Comparison of ENCODE assay signal across 12 cellular contexts in genomic region chr7:28142650-28143049, GRCh38. TPM values are rescaled to one million over a fixed set of nuclear protein-coding genes. Genes with fewer than 3 reads are reported as not detected.
A peak's percentile ranks its signal among the peaks of the same experiment; 100 is the strongest.
DNase-seq lines count a peak whose midpoint lies in the region; TF ChIP-seq lines count a peak whose summit lies in the region.
"Had no signal": no experiment of that assay in that cellular context is flagged by ENCODE, and none has a peak within 500 bp of the region (broad histone marks: within the 10 kb centered on the region; RNA-seq: fewer than 3 reads in every experiment).

No MANE protein-coding gene starts in this region.

- no peak for TF ChIP-seq POLR2A in NB4 (IDR thresholded peaks at IDR 0.05; ENCODE audit: extremely low read depth, insufficient read length)

- TF ChIP-seq CTCF in GM12872 (IDR thresholded peaks at IDR 0.05; ENCODE audit: insufficient read depth, low read depth, low read length) (peak; percentile 34; the same call in 2 of the 3 replicates), NB4 (IDR thresholded peaks at IDR 0.05; ENCODE audit: low read depth, low read length) (peak; percentile 34), epithelial cell of proximal tubule (conservative IDR thresholded peaks at IDR 0.05; ENCODE audit: low read depth, low read length) (peak; percentile 11)

- DNase-seq in NB4 (ENCODE audit: low read depth): peak; percentile 49
- DNase-seq in epithelial cell of proximal tubule (ENCODE audit: low read depth): no peak
- DNase-seq in occipital lobe (lab: John Stamatoyannopoulos, UW): peak; percentile 27
- DNase-seq in stimulated activated CD4-positive, alpha-beta T cell treated with anti-CD3 and anti-CD28 coated beads, Interleukin-12 subunit alpha, Interleukin-12 subunit beta, amount 100 ng/mL, for 4 hours: no peak
- DNase-seq in activated effector memory CD4-positive, alpha-beta T cell treated with Interleukin-2 at 50 U/mL for 16 hours: no peak
- no peak for DNase-seq in ACHN
- no peak for DNase-seq in G401 (ENCODE audit: low spot score)
- DNase-seq: activated CD4-positive, alpha-beta T cell treated with anti-CD3 and anti-CD28 coated beads, Interleukin-2, amount 50 U/mL, for 48 hours; activated naive CD4-positive, alpha-beta T cell; CD4-positive, alpha-beta memory T cell; central memory CD4-positive, alpha-beta T cell had no signal

- no peak overlapping the region for H3K4me3 ChIP-seq in NB4 (ENCODE audit: low read depth, low read length)
- no peak overlapping the region for H3K4me3 ChIP-seq in epithelial cell of proximal tubule (ENCODE audit: low read depth, low read length)

- in situ Hi-C loops in ACHN (cut with HindIII; ENCODE audit: low pct_ligation_motif_present, low pct_unique_long_range_greater_than_20kb, low sequenced_read_pairs): no loop called here
- in situ Hi-C loops in G401 (cut with HindIII; ENCODE audit: low sequenced_read_pairs): no loop called here

RNA-seq across cellular contexts. Expression of gene JAZF1, which starts 37.9 kb away (rescaled TPM):
- 1.3 and 3.6 TPM in 2 replicates for total RNA-seq in epithelial cell of proximal tubule
- 62.1 TPM for total RNA-seq in occipital lobe
- not detected in 2 replicates for total RNA-seq in G401 (2014; rRNA removed; shearing (Covaris generic))

Comparison
In these comparisons a context has a peak if more than half of its experiments do, and no peak if none do; other contexts are left out.
1. DNase-seq: peak in NB4 (single experiment) and occipital lobe (single experiment); none in epithelial cell of proximal tubule (single experiment), stimulated activated CD4-positive, alpha-beta T cell treated with anti-CD3 and anti-CD28 coated beads, Interleukin-12 subunit alpha, Interleukin-12 subunit beta, amount 100 ng/mL, for 4 hours (single experiment), activated effector memory CD4-positive, alpha-beta T cell treated with Interleukin-2 at 50 U/mL for 16 hours (single experiment), ACHN (single experiment) and G401 (single experiment).
2. RNA of gene JAZF1, which starts 37.9 kb away (total RNA-seq): 62.1 TPM in occipital lobe (single experiment); 1.3 to 3.6 TPM in epithelial cell of proximal tubule and not detected in G401; every median in the first group is over 10 times any median in the second.
3. Peak in every context shown above with its lines, with median percentiles within 50 percentile points of each other: CTCF ChIP-seq.